Comparison of ENCODE assay signal across 10 cellular contexts in the genomic region with DNA sequence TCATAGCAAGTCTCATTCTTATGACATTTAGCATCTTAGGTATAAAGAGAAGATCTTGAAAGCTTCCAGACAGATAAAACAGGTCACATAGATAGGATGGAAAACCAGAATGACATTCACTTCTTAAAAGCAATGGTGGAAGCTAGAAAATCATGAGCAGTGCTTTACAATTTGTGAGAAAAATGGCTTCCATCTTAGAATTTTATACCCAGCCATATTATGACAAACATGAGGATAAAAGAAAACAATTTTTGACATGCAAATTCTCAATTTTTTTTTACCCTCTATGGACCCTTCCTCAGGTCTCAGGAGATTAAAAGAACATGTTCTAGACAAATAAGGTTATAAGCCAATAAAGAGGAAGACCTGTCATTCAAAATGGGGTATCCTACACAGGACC. TPM values are rescaled to one million over a fixed set of nuclear protein-coding genes. Genes with fewer than 3 reads are reported as not detected.
"Had no signal": no experiment of that assay in that cellular context is flagged by ENCODE, and none has a peak within 500 bp of the region (broad histone marks: within the 10 kb centered on the region; RNA-seq: fewer than 3 reads in every experiment).

No MANE protein-coding gene starts in this region.

- FAIRE-seq: HTR-8/SVneo had no signal

- H2AFZ ChIP-seq: GM23248 had no signal

- ATAC-seq: HCT116 had no signal

- H3K4me3 ChIP-seq: GM23248, HAP-1 had no signal

- DNase-seq: GM23248, GOT3, H7, KG1 had no signal

- H3K27ac ChIP-seq: GM23248 had no signal

- H3K9me3 ChIP-seq: HAP-1 had no signal

- H3K9ac ChIP-seq: GM23248 had no signal

- H3K4me1 ChIP-seq: HAP-1 had no signal

- H3K4me3 Mint-ChIP-seq: IgD-negative memory B cell had no signal

- H3K4me1 Mint-ChIP-seq: IgD-negative memory B cell had no signal

- H3K36me3 ChIP-seq: HAP-1 had no signal

- H3K36me3 Mint-ChIP-seq: IgD-negative memory B cell had no signal

- H3K27ac Mint-ChIP-seq: IgD-negative memory B cell had no signal

RNA-seq across cellular contexts. Expression of gene NTSR2, which starts 7.1 kb away (rescaled TPM):
- total RNA-seq: GM23248, H4, H7, HT-29 had no signal
- polyA plus RNA-seq: GM23248, IgD-negative memory B cell had no signal
